In genomic region chr2:105812180-105813044, GRCh38 we compare ENCODE assay signal across 8 cellular contexts.
DNase-seq lines count a peak whose midpoint lies in the region; ATAC-seq and TF ChIP-seq lines count a peak whose summit lies in the region.

No MANE protein-coding gene starts in this region.

- no peak for TF ChIP-seq CTCF in GM10248 (IDR thresholded peaks at IDR 0.05; ENCODE audit: control extremely low read depth, extremely low read depth, low read depth, missing control alignments)

- ATAC-seq in GM21360 (IDR thresholded peaks at IDR 0.05; ENCODE audit: unreplicated experiment): peak; percentile 89
- peak; percentile 86 for ATAC-seq in HG03571 (IDR thresholded peaks at IDR 0.05; ENCODE audit: unreplicated experiment)

- POLR2A ChIA-PET in GM10248 (lab: Yijun Ruan, JAX): interaction anchor here (1.2 kb wide), 1 partner anchor 14 kb away, joined by 5 read pairs; no protein-coding TSS in a partner anchor

- CTCF ChIA-PET in GM10248 (lab: Yijun Ruan, JAX): interaction anchor here (0.8 to 2.0 kb wide), 9 partner anchors 9 to 75 kb away, joined by 3 to 9 read pairs (median 4); no protein-coding TSS in a partner anchor

- DNase-seq in GM10248 (ENCODE audit: extremely low spot score) (peak; percentile 85), cerebellar cortex (ENCODE audit: low spot score) (peak; percentile 80), myocyte (ENCODE audit: low read depth) (peak; percentile 26), DMS114 treated with DMSO at 0.1 percent for 48 hours (lab: John Stamatoyannopoulos, UW; ENCODE audit: unreplicated experiment) (no peak), ureter (ENCODE audit: low spot score) (no peak)
- no peak for DNase-seq in activated CD8-positive, alpha-beta memory T cell treated with anti-CD3 and anti-CD28 coated beads, Interleukin-2, amount 50 U/mL, for 48 hours

Comparison
In these comparisons a context has a peak if more than half of its experiments do, and no peak if none do; other contexts are left out.
1. DNase-seq: peak in GM10248 (single experiment), cerebellar cortex (single experiment) and myocyte (single experiment); none in DMS114 treated with DMSO at 0.1 percent for 48 hours (single experiment), activated CD8-positive, alpha-beta memory T cell treated with anti-CD3 and anti-CD28 coated beads, Interleukin-2, amount 50 U/mL, for 48 hours (single experiment) and ureter (single experiment).